9 cellular contexts compared by ENCODE assay signal in genomic region chr14:74980746-74981661, GRCh38. TPM values are rescaled to one million over a fixed set of nuclear protein-coding genes. Genes with fewer than 3 reads are reported as not detected.
DNase-seq lines count a peak whose midpoint lies in the region; ATAC-seq and TF ChIP-seq lines count a peak whose summit lies in the region.
"Had no signal": no experiment of that assay in that cellular context is flagged by ENCODE, and none has a peak within 500 bp of the region (broad histone marks: within the 10 kb centered on the region; RNA-seq: fewer than 3 reads in every experiment).

No MANE protein-coding gene starts in this region.

- H3K27me3 Mint-ChIP-seq in naive thymus-derived CD8-positive, alpha-beta T cell, result peaks cover 0 to 2% (median 0%) of the 10 kb centered on the region in 5 donors

- H3K4me1 ChIP-seq in HUES6 (ENCODE audit: control insufficient read depth, insufficient read depth, low read length), result peaks cover 56% of the 10 kb centered on the region
- H3K4me1 ChIP-seq in skeletal muscle satellite cell (ENCODE audit: control insufficient read depth, insufficient read depth, low read length), result peaks cover 66% of the 10 kb centered on the region

- peak overlapping the region; percentile 71 for H3K4me2 ChIP-seq in skeletal muscle satellite cell (ENCODE audit: low read length)

- no peak overlapping the region for H3K27ac Mint-ChIP-seq in naive thymus-derived CD8-positive, alpha-beta T cell

- CTCF ChIA-PET in RWPE1 (lab: Yijun Ruan, JAX), result interaction anchor here (0.6 to 1.1 kb wide), 2 partner anchors 19 to 764 kb away, joined by 3 to 5 read pairs; no protein-coding TSS in a partner anchor

- DNase-seq in RWPE1 (ENCODE audit: low spot score) (no peak), foreskin melanocyte (peak; percentile 59), cerebellum (ENCODE audit: low spot score) (no peak)
- no peak for DNase-seq in naive thymus-derived CD8-positive, alpha-beta T cell
- DNase-seq: erythroblast, NCI-H526 treated with DMSO at 0.1 percent for 48 hours had no signal

- TF ChIP-seq CTCF in RWPE1 (conservative IDR thresholded peaks at IDR 0.05; ENCODE audit: low read depth), result no peak

- ATAC-seq in GM19035 (IDR thresholded peaks at IDR 0.05; ENCODE audit: unreplicated experiment), result no peak
- ATAC-seq in naive thymus-derived CD8-positive, alpha-beta T cell, result no peak

- H3K9me3 Mint-ChIP-seq in naive thymus-derived CD8-positive, alpha-beta T cell, result no peaks in the 10 kb centered on the region

- POLR2A ChIA-PET in RWPE1 (lab: Yijun Ruan, JAX; ENCODE audit: low non-redundant PET), result no interaction called here
- POLR2A ChIA-PET in naive thymus-derived CD8-positive, alpha-beta T cell (lab: Charles Lee), result interaction anchor here (1.1 kb wide), 1 partner anchor 19 kb away, joined by 3 read pairs; no protein-coding TSS in a partner anchor

- H3K9ac ChIP-seq in HUES6 (ENCODE audit: low read length) (peak overlapping the region; percentile 52), skeletal muscle satellite cell (ENCODE audit: low read depth, low read length) (peak overlapping the region; percentile 70)

- no peaks in the 10 kb centered on the region for H3K36me3 Mint-ChIP-seq in naive thymus-derived CD8-positive, alpha-beta T cell

- H3K36me3 ChIP-seq in HUES6 (ENCODE audit: control insufficient read depth, insufficient read depth, low read length), result no peaks in the 10 kb centered on the region
- H3K36me3 ChIP-seq in skeletal muscle satellite cell (ENCODE audit: insufficient read depth, low read length), result no peaks in the 10 kb centered on the region

- H3K9me3 ChIP-seq in HUES6 (ENCODE audit: control insufficient read depth, insufficient read depth, low read depth, low read length), result no peaks in the 10 kb centered on the region
- H3K9me3 ChIP-seq in skeletal muscle satellite cell (replicated peaks; ENCODE audit: low read length), result no peaks in the 10 kb centered on the region

- no peak overlapping the region for H3K4me3 Mint-ChIP-seq in naive thymus-derived CD8-positive, alpha-beta T cell

- H3K4me3 ChIP-seq in HUES6 (ENCODE audit: low read depth, low read length) (no peak overlapping the region), skeletal muscle satellite cell (ENCODE audit: low read length) (peak overlapping the region; percentile 42)

- H3K27ac ChIP-seq in HUES6 (ENCODE audit: low read depth, low read length), result no peak overlapping the region; the same call in 1 of the 2 replicates
- peak overlapping the region; percentile 68 for H3K27ac ChIP-seq in RWPE1

- no peaks in the 10 kb centered on the region for H3K4me1 Mint-ChIP-seq in naive thymus-derived CD8-positive, alpha-beta T cell

- no peaks in the 10 kb centered on the region for H3K27me3 ChIP-seq in HUES6 (ENCODE audit: control insufficient read depth, insufficient read depth, low read length)
- H3K27me3 ChIP-seq in skeletal muscle satellite cell (ENCODE audit: control insufficient read depth, insufficient read depth, low read length), result no peaks in the 10 kb centered on the region

RNA-seq across cellular contexts. Expression of gene EIF2B2, which starts 21.7 kb away (rescaled TPM):
- total RNA-seq in skeletal muscle satellite cell (2012; rRNA removed), result 27.5 and 49.2 TPM in 2 replicates
- total RNA-seq in cerebellum, result 28.0 TPM
- total RNA-seq in naive thymus-derived CD8-positive, alpha-beta T cell, result 10 to 100 TPM; 28.7 to 36.7 TPM
- polyA plus RNA-seq in naive thymus-derived CD8-positive, alpha-beta T cell, result 10 to 100 TPM; 14.1 to 26.7 (median 17.5) TPM

RNA-seq across cellular contexts. Expression of gene PGF, which starts 25.6 kb away (rescaled TPM):
- total RNA-seq in skeletal muscle satellite cell (2012; rRNA removed), result 4.3 and 6.8 TPM in 2 replicates
- total RNA-seq in cerebellum, result 4.4 TPM
- not detected for total RNA-seq in naive thymus-derived CD8-positive, alpha-beta T cell
- polyA plus RNA-seq in naive thymus-derived CD8-positive, alpha-beta T cell, result under 1 TPM in 1 of 3 donors, not detected in 2; 0.13 TPM

RNA-seq across cellular contexts. Expression of gene RPS6KL1, which starts 57.9 kb away (rescaled TPM):
- 0.22 and 1.5 TPM in 2 replicates for total RNA-seq in skeletal muscle satellite cell (2012; rRNA removed)
- 42.4 TPM for total RNA-seq in cerebellum
- total RNA-seq in naive thymus-derived CD8-positive, alpha-beta T cell, result 1 to 10 TPM; 3.8 to 6.4 TPM
- polyA plus RNA-seq in naive thymus-derived CD8-positive, alpha-beta T cell, result 1 to 10 TPM in 2 of 3 donors, under 1 TPM in 1; 0.50 to 3.6 (median 1.7) TPM
